Comparison of ENCODE assay signal across 9 cellular contexts in genomic region chr6:104483225-104483834, GRCh38.
A peak's percentile ranks its signal among the peaks of the same experiment; 100 is the strongest.
DNase-seq lines count a peak whose midpoint lies in the region; ATAC-seq and TF ChIP-seq lines count a peak whose summit lies in the region.
"Had no signal": no experiment of that assay in that cellular context is flagged by ENCODE, and none has a peak within 500 bp of the region (broad histone marks: within the 10 kb centered on the region; RNA-seq: fewer than 3 reads in every experiment).

No MANE protein-coding gene starts in this region.

- peak; percentile 58 for DNase-seq in ELR (ENCODE audit: low read depth)
- DNase-seq in KBM-7 = peak; percentile 25
- peak; percentile 34 for DNase-seq in iris pigment epithelial cell (ENCODE audit: low read depth)
- DNase-seq in stimulated activated CD8-positive, alpha-beta memory T cell treated with anti-CD3 and anti-CD28 coated beads, Interleukin-4, amount 100 ng/mL, for 48 hours = no peak
- DNase-seq in activated CD4-positive, alpha-beta T cell treated with anti-CD3 and anti-CD28 coated beads for 48 hours = no peak
- no peak for DNase-seq in stimulated activated CD4-positive, alpha-beta T cell treated with anti-CD3 and anti-CD28 coated beads, Interleukin-15, amount 100 ng/mL, for 24 hours

- ATAC-seq in SK-N-SH treated with all-trans-retinoic acid at 6 μM for 48 hours (no peak), HG02973 (IDR thresholded peaks at IDR 0.05; ENCODE audit: unreplicated experiment) (no peak)
- ATAC-seq: stimulated activated effector memory CD8-positive, alpha-beta T cell treated with anti-CD3 and anti-CD28 coated beads, Interleukin-12 subunit alpha, Interleukin-12 subunit beta, amount 100 ng/mL, for 72 hours had no signal

- in situ Hi-C loops in KBM-7 (cut with MboI; ENCODE audit: low pct_unique_long_range_greater_than_20kb, low sequenced_read_pairs) = no loop called here

TF ChIP-seq in SK-N-SH treated with all-trans-retinoic acid at 6 μM for 48 hours, 23 proteins besides CTCF, POLR2A, EP300 and RAD21:
- TF ChIP-seq ISL1 (CRISPR knock-in tag; IDR thresholded peaks at IDR 0.05) = peak; percentile 24; the same call in 1 of the 2 replicates
- no peak for TF ChIP-seq PPARA (CRISPR knock-in tag; IDR thresholded peaks at IDR 0.05; ENCODE audit: borderline replicate concordance)

Comparison
In these comparisons a context has a peak if more than half of its experiments do, and no peak if none do; other contexts are left out.
1. DNase-seq: peak in ELR (single experiment), KBM-7 (single experiment) and iris pigment epithelial cell (single experiment); none in stimulated activated CD8-positive, alpha-beta memory T cell treated with anti-CD3 and anti-CD28 coated beads, Interleukin-4, amount 100 ng/mL, for 48 hours (single experiment), activated CD4-positive, alpha-beta T cell treated with anti-CD3 and anti-CD28 coated beads for 48 hours (single experiment) and stimulated activated CD4-positive, alpha-beta T cell treated with anti-CD3 and anti-CD28 coated beads, Interleukin-15, amount 100 ng/mL, for 24 hours (single experiment).